Comparison of ENCODE assay signal across 18 cellular contexts in the genomic region with DNA sequence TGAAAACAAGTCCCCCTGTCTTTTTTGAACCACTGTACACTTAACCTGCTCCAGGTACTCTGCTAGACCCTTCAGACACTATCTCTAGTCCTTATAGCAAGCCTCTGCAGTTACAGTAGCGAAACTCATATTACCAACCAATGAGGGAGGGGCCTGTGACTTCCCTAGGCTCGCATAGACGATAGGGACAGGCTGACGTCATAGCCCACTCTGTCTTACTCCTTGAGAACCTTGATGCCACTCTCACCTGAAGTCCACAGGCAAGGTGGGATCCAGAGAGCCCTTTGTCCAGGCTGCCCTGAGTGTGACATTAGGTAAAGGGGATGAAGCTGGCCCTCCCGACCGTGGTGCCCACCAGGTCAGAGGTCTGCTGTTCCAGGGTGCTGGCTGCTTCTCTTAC.
DNase-seq lines count a peak whose midpoint lies in the region; ATAC-seq, FAIRE-seq and TF ChIP-seq lines count a peak whose summit lies in the region.
"Had no signal": no experiment of that assay in that cellular context is flagged by ENCODE, and none has a peak within 500 bp of the region (broad histone marks: within the 10 kb centered on the region; RNA-seq: fewer than 3 reads in every experiment).

No MANE protein-coding gene starts in this region.

- BruUV-seq in K562 (replicated peaks; lab: Mats Ljungman, UMichigan), result no TSS peak

- peak overlapping the region; percentile 32 for H3K23ac ChIP-seq in neuronal stem cell (ENCODE audit: low read depth, low read length, poor library complexity)

- TF ChIP-seq CTCF in cardiac muscle cell (IDR thresholded peaks at IDR 0.05; ENCODE audit: low read depth, low read length), result no peak
- TF ChIP-seq CTCF in K562 (IDR thresholded peaks at IDR 0.05 in 2 of 3, conservative IDR thresholded peaks at IDR 0.05 in 1 of 3; ENCODE audit: insufficient read depth in 2 of 3, low read depth in 1 of 3, low read length in 3 of 3), result no peak
- no peak for TF ChIP-seq CTCF in upper lobe of left lung (IDR thresholded peaks at IDR 0.05)

- no peak overlapping the region for H4K8ac ChIP-seq in neuronal stem cell (ENCODE audit: low read depth, low read length)

- no peak overlapping the region for H2AK5ac ChIP-seq in neuronal stem cell (ENCODE audit: low read depth, low read length)

- H4K91ac ChIP-seq in neuronal stem cell (ENCODE audit: low read depth, low read length, poor library complexity), result no peak overlapping the region

- no peak overlapping the region for H3K4ac ChIP-seq in neuronal stem cell (ENCODE audit: low read length)

- DNase-seq in cardiac muscle cell (ENCODE audit: low read depth in 1 of 2, low spot score in 1 of 2), result no peak
- DNase-seq in left cardiac atrium, result no peak
- DNase-seq in K562 (ENCODE audit: extremely low read depth in 1 of 4, low spot score in 3 of 4), result no peak
- DNase-seq in neuronal stem cell (ENCODE audit: low spot score), result no peak
- DNase-seq in upper lobe of left lung, result no peak
- DNase-seq in stimulated activated naive CD8-positive, alpha-beta T cell treated with anti-CD3 and anti-CD28 coated beads, Interleukin-15, Interleukin-2, amounts not matched to agents 100 U/mL and 50 U/mL, for 24 hours, result no peak
- DNase-seq: Calu3; CD4-positive, alpha-beta memory T cell; DND-41; EL; KG1 had no signal

- no peak for ATAC-seq in left cardiac atrium
- ATAC-seq in K562, result peak; percentile 48; the same call in 2 of the 3 replicates
- no peak for ATAC-seq in HG02970 (IDR thresholded peaks at IDR 0.05; ENCODE audit: low FRiP score, unreplicated experiment)
- ATAC-seq in upper lobe of left lung (ENCODE audit: low FRiP score in 2 of 2), result no peak
- no peak for ATAC-seq in stimulated activated naive CD8-positive, alpha-beta T cell treated with anti-CD3 and anti-CD28 coated beads, Interleukin-15, Interleukin-2, amounts not matched to agents 100 U/mL and 50 U/mL, for 24 hours
- ATAC-seq: A549, GM12878 had no signal

- H3K9me3 ChIP-seq in cardiac muscle cell (ENCODE audit: low read depth), result no peaks in the 10 kb centered on the region
- no peaks in the 10 kb centered on the region for H3K9me3 ChIP-seq in K562 (replicated peaks; ENCODE audit: control insufficient read depth, insufficient read depth, low read depth, low read length)
- no peaks in the 10 kb centered on the region for H3K9me3 ChIP-seq in neuronal stem cell (replicated peaks in 1 of 2; ENCODE audit: control insufficient read depth in 2 of 2, insufficient read depth in 1 of 2, low read depth in 1 of 2, low read length in 2 of 2)
- H3K9me3 ChIP-seq in upper lobe of left lung, result no peaks in the 10 kb centered on the region
- H3K9me3 ChIP-seq: A549, BLaER1, HAP-1 had no signal

- H3K9me1 ChIP-seq in K562 (ENCODE audit: control insufficient read depth, insufficient read depth, low read length), result no peaks in the 10 kb centered on the region

- H2BK5ac ChIP-seq in neuronal stem cell (ENCODE audit: low read length), result no peak overlapping the region

- no peaks in the 10 kb centered on the region for H3K27me3 ChIP-seq in cardiac muscle cell
- peaks cover 0 to 6% of the 10 kb centered on the region in 2 experiments; a peak in 4 of 5 replicates for H3K27me3 ChIP-seq in K562 (ENCODE audit: control insufficient read depth in 2 of 2, insufficient read depth in 2 of 2, low read length in 2 of 2)
- no peaks in the 10 kb centered on the region for H3K27me3 ChIP-seq in neuronal stem cell (ENCODE audit: control insufficient read depth in 3 of 3, insufficient read depth in 3 of 3, low read depth in 1 of 3, low read length in 3 of 3)
- no peaks in the 10 kb centered on the region for H3K27me3 ChIP-seq in upper lobe of left lung
- H3K27me3 ChIP-seq: BLaER1 had no signal

- POLR2A ChIA-PET in K562 (lab: Yijun Ruan, JAX), result no interaction called here

- H2AFZ ChIP-seq in K562 (ENCODE audit: low read depth, low read length) (no peak overlapping the region), neuronal stem cell (ENCODE audit: low read length) (no peak overlapping the region)

- H3K27ac ChIP-seq in cardiac muscle cell (peak overlapping the region; percentile 91), K562 (ENCODE audit: extremely low read depth, low read depth, low read length) (no peak overlapping the region), neuronal stem cell (replicated peaks; ENCODE audit: low read length) (no peak overlapping the region), upper lobe of left lung (no peak overlapping the region)
- H3K27ac ChIP-seq: 22Rv1, A549, BLaER1, HL-60 had no signal

- FAIRE-seq in K562 (lab: Jason Lieb, UNC), result no peak
- FAIRE-seq: A549, GM12878 had no signal

- WGBS in K562 (ENCODE audit: insufficient coverage, low coverage, missing lambda C conversion rate), result 2% methylated on average over 6 of the region's 6 CpGs
- WGBS in neuronal stem cell (ENCODE audit: extremely low coverage in 2 of 2, insufficient read length in 2 of 2, insufficient replicate concordance in 1 of 2), 2 donors, result no CpG with 5 or more reads among the region's 6 CpGs
- 84 to 91% methylated on average over 6 of the region's 6 CpGs for WGBS in upper lobe of left lung, 2 donors

- H3K79me1 ChIP-seq in neuronal stem cell (ENCODE audit: low read depth, low read length), result no peaks in the 10 kb centered on the region

- H3K4me2 ChIP-seq in K562 (ENCODE audit: insufficient read depth, low read length) (no peak overlapping the region), neuronal stem cell (ENCODE audit: insufficient read depth, low read length, poor library complexity, severe bottlenecking) (no peak overlapping the region)
- H3K4me2 ChIP-seq: A549, BLaER1 had no signal

- TF ChIP-seq EP300 in K562 (IDR thresholded peaks at IDR 0.05; ENCODE audit: low read length) (no peak), upper lobe of left lung (IDR thresholded peaks at IDR 0.05) (no peak)

- H3K4me1 ChIP-seq in cardiac muscle cell (ENCODE audit: low read depth), result peaks cover 32% of the 10 kb centered on the region
- no peaks in the 10 kb centered on the region for H3K4me1 ChIP-seq in K562 (replicated peaks in 1 of 2; ENCODE audit: control insufficient read depth in 2 of 2, insufficient read depth in 2 of 2, low read length in 2 of 2)
- no peaks in the 10 kb centered on the region for H3K4me1 ChIP-seq in neuronal stem cell (ENCODE audit: control insufficient read depth in 2 of 2, insufficient read depth in 1 of 2, low read depth in 1 of 2, low read length in 2 of 2)
- H3K4me1 ChIP-seq in upper lobe of left lung, result peaks cover 0 to 1% (median 0%) of the 10 kb centered on the region in 4 donors
- H3K4me1 ChIP-seq: A549, BLaER1, HAP-1 had no signal

- no peaks in the 10 kb centered on the region for H3K79me2 ChIP-seq in K562 (ENCODE audit: control insufficient read depth, insufficient read depth, low read length)

- H3K36me3 ChIP-seq in cardiac muscle cell, result no peaks in the 10 kb centered on the region
- no peaks in the 10 kb centered on the region for H3K36me3 ChIP-seq in K562 (ENCODE audit: control insufficient read depth, insufficient read depth, low read length)
- H3K36me3 ChIP-seq in neuronal stem cell (replicated peaks in 1 of 2; ENCODE audit: control insufficient read depth in 2 of 2, insufficient read depth in 2 of 2, low read length in 2 of 2), result no peaks in the 10 kb centered on the region
- no peaks in the 10 kb centered on the region for H3K36me3 ChIP-seq in upper lobe of left lung
- H3K36me3 ChIP-seq: BLaER1, HAP-1 had no signal

- H3K9ac ChIP-seq in K562 (ENCODE audit: insufficient read depth in 1 of 2, low read depth in 2 of 2, low read length in 2 of 2) (no peak overlapping the region), neuronal stem cell (ENCODE audit: low read depth, low read length, poor library complexity) (no peak overlapping the region)
- H3K9ac ChIP-seq: BLaER1 had no signal

- H2BK120ac ChIP-seq in neuronal stem cell (ENCODE audit: low read depth, low read length), result no peak overlapping the region

- TF ChIP-seq RAD21 in K562 (CRISPR knock-in tag; conservative IDR thresholded peaks at IDR 0.05 in 1 of 2, IDR thresholded peaks at IDR 0.05 in 1 of 2), result no peak

- H4K20me1 ChIP-seq in K562 (replicated peaks; ENCODE audit: control insufficient read depth, insufficient read depth, low read length), result no peaks in the 10 kb centered on the region
- H4K20me1 ChIP-seq: BLaER1 had no signal

- CTCF ChIA-PET in K562 (lab: Yijun Ruan, JAX; ENCODE audit: low intra/inter-chr PET ratio), result no interaction called here

- intact Hi-C loops in left cardiac atrium (cut with DNase I), result no loop called here
- intact Hi-C loops in K562 (cut with micrococcal nuclease), result no loop called here

- H3K4me3 ChIP-seq in cardiac muscle cell, result no peak overlapping the region
- H3K4me3 ChIP-seq in K562, result no peak overlapping the region
- no peak overlapping the region for H3K4me3 ChIP-seq in neuronal stem cell (ENCODE audit: low read length in 2 of 2)
- no peak overlapping the region for H3K4me3 ChIP-seq in upper lobe of left lung
- H3K4me3 ChIP-seq: A549, BLaER1, GM12878, HAP-1 had no signal

- no peak overlapping the region for H2BK12ac ChIP-seq in neuronal stem cell (ENCODE audit: low read length)

- H3K14ac ChIP-seq in neuronal stem cell (ENCODE audit: low read length), result no peak overlapping the region

- H2BK15ac ChIP-seq in neuronal stem cell (ENCODE audit: low read length), result no peak overlapping the region

- peak overlapping the region; percentile 23 for H3K18ac ChIP-seq in neuronal stem cell (ENCODE audit: low read length)

- TF ChIP-seq POLR2A in K562 (conservative IDR thresholded peaks at IDR 0.05), result no peak
- TF ChIP-seq POLR2A in upper lobe of left lung (IDR thresholded peaks at IDR 0.05), result no peak

- in situ Hi-C loops in K562 (cut with MboI), result no loop called here

TF ChIP-seq in K562, 482 proteins besides CTCF, POLR2A, EP300 and RAD21:
- TF ChIP-seq, protein P1, sequence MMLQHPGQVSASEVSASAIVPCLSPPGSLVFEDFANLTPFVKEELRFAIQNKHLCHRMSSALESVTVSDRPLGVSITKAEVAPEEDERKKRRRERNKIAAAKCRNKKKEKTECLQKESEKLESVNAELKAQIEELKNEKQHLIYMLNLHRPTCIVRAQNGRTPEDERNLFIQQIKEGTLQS (IDR thresholded peaks at IDR 0.05), result peak; percentile 42
- TF ChIP-seq, protein P1 (CRISPR knock-in tag; conservative IDR thresholded peaks at IDR 0.05), result no peak
- TF ChIP-seq ZNF79 (CRISPR knock-in tag; IDR thresholded peaks at IDR 0.05; ENCODE audit: low read depth), result no peak
TF ChIP-seq in K562: peak in this region for 1.
